In genomic region chr19:17652627-17653026, GRCh38 we compare ENCODE assay signal across 39 cellular contexts.
"Had no signal": no experiment of that assay in that cellular context is flagged by ENCODE, and none has a peak within 500 bp of the region (broad histone marks: within the 10 kb centered on the region; RNA-seq: fewer than 3 reads in every experiment).

No MANE protein-coding gene starts in this region.

- H3K4me1 Mint-ChIP-seq: activated CD4-positive, alpha-beta memory T cell treated with anti-CD3 and anti-CD28 coated beads, Interleukin-2, amount 10 ng/mL, durations not matched to agents 7 days and 5 days; activated CD4-positive, alpha-beta T cell treated with anti-CD3 and anti-CD28 coated beads for 36 hours; activated CD4-positive, alpha-beta T cell treated with anti-CD3 and anti-CD28 coated beads, Interleukin-2, amount 10 ng/mL, durations not matched to agents 7 days and 5 days; activated CD8-positive, alpha-beta memory T cell treated with anti-CD3 and anti-CD28 coated beads, Interleukin-2, amount 10 ng/mL, durations not matched to agents 7 days and 5 days; activated naive CD4-positive, alpha-beta T cell treated with anti-CD3 and anti-CD28 coated beads, Interleukin-2, amount 10 ng/mL, durations not matched to agents 7 days and 5 days; activated naive CD4-positive, alpha-beta T cell treated with anti-CD3 and anti-CD28 coated beads, Interleukin-2, amount 50 U/mL, for 24 hours; activated naive CD8-positive, alpha-beta T cell treated with anti-CD3 and anti-CD28 coated beads, Interleukin-2, amount 10 ng/mL, durations not matched to agents 7 days and 5 days; activated naive CD8-positive, alpha-beta T cell treated with anti-CD3 and anti-CD28 coated beads, Interleukin-2, amount 50 U/mL, for 24 hours; brain; central memory CD8-positive, alpha-beta T cell had no signal

- H3K27me3 ChIP-seq: ascending aorta, cardiac muscle cell had no signal

- H3K27me3 Mint-ChIP-seq: activated CD4-positive, alpha-beta memory T cell treated with anti-CD3 and anti-CD28 coated beads, Interleukin-2, amount 10 ng/mL, durations not matched to agents 7 days and 5 days; activated CD4-positive, alpha-beta T cell treated with anti-CD3 and anti-CD28 coated beads, Interleukin-2, amount 10 ng/mL, durations not matched to agents 7 days and 5 days; activated CD8-positive, alpha-beta memory T cell treated with anti-CD3 and anti-CD28 coated beads, Interleukin-2, amount 10 ng/mL, durations not matched to agents 7 days and 5 days; activated naive CD4-positive, alpha-beta T cell treated with anti-CD3 and anti-CD28 coated beads, Interleukin-2, amount 50 U/mL, for 24 hours; activated naive CD8-positive, alpha-beta T cell; activated naive CD8-positive, alpha-beta T cell treated with anti-CD3 and anti-CD28 coated beads, Interleukin-2, amount 10 ng/mL, durations not matched to agents 7 days and 5 days; brain had no signal

- H3K27ac ChIP-seq: ascending aorta, cardiac muscle cell, VCaP had no signal

- H3K4me1 ChIP-seq: ascending aorta had no signal

- DNase-seq: activated CD4-positive, alpha-beta memory T cell treated with anti-CD3 and anti-CD28 coated beads, Interleukin-2, amount 10 ng/mL, durations not matched to agents 7 days and 5 days; activated CD4-positive, alpha-beta T cell treated with anti-CD3 and anti-CD28 coated beads for 1 hour; activated CD4-positive, alpha-beta T cell treated with anti-CD3 and anti-CD28 coated beads for 36 hours; activated CD4-positive, alpha-beta T cell treated with anti-CD3 and anti-CD28 coated beads for 48 hours; activated CD4-positive, alpha-beta T cell treated with anti-CD3 and anti-CD28 coated beads, Interleukin-2, amount 10 ng/mL, durations not matched to agents 7 days and 5 days; activated CD4-positive, alpha-beta T cell treated with anti-CD3 and anti-CD28 coated beads, Interleukin-2, amount 50 U/mL, for 48 hours; activated CD4-positive, CD25-positive, alpha-beta regulatory T cell; activated CD8-positive, alpha-beta memory T cell treated with anti-CD3 and anti-CD28 coated beads for 24 hours; activated CD8-positive, alpha-beta memory T cell treated with anti-CD3 and anti-CD28 coated beads, Interleukin-2, amount 10 ng/mL, durations not matched to agents 7 days and 5 days; activated CD8-positive, alpha-beta memory T cell treated with anti-CD3 and anti-CD28 coated beads, Interleukin-2, amount 50 U/mL, for 48 hours; activated CD8-positive, alpha-beta T cell treated with anti-CD3 and anti-CD28 coated beads, Interleukin-2, amount 10 ng/mL, durations not matched to agents 7 days and 5 days; activated effector memory CD4-positive, alpha-beta T cell treated with Interleukin-2 at 50 U/mL for 16 hours; activated gamma-delta T cell; activated naive CD4-positive, alpha-beta T cell treated with anti-CD3 and anti-CD28 coated beads, Interleukin-2, amount 10 ng/mL, durations not matched to agents 7 days and 5 days; activated naive CD4-positive, alpha-beta T cell treated with Interleukin-2 at 50 U/mL for 16 hours; activated naive CD8-positive, alpha-beta T cell treated with anti-CD3 and anti-CD28 coated beads, Interleukin-2, amount 10 ng/mL, durations not matched to agents 7 days and 5 days; activated naive CD8-positive, alpha-beta T cell treated with anti-CD3 and anti-CD28 coated beads, Interleukin-2, amount 50 U/mL, for 24 hours; activated T-cell treated with anti-CD3 and anti-CD28 coated beads, Interleukin-2, amount 50 U/mL, for 24 hours; activated T-cell treated with anti-CD3 and anti-CD28 coated beads, Interleukin-2, amount 50 U/mL, for 48 hours; amygdala; anterior cingulate cortex; caudate nucleus; cerebellar nuclear complex; T-helper 1 cell; T-helper 2 cell; T-helper 9 cell had no signal

- H3K4me3 Mint-ChIP-seq: activated CD4-positive, alpha-beta memory T cell treated with anti-CD3 and anti-CD28 coated beads, Interleukin-2, amount 10 ng/mL, durations not matched to agents 7 days and 5 days; activated CD4-positive, alpha-beta T cell treated with anti-CD3 and anti-CD28 coated beads for 36 hours; activated CD4-positive, alpha-beta T cell treated with anti-CD3 and anti-CD28 coated beads, Interleukin-2, amount 10 ng/mL, durations not matched to agents 7 days and 5 days; activated CD8-positive, alpha-beta memory T cell treated with anti-CD3 and anti-CD28 coated beads, Interleukin-2, amount 10 ng/mL, durations not matched to agents 7 days and 5 days; activated CD8-positive, alpha-beta T cell treated with anti-CD3 and anti-CD28 coated beads, Interleukin-2, amount 10 ng/mL, durations not matched to agents 7 days and 5 days; activated naive CD4-positive, alpha-beta T cell treated with anti-CD3 and anti-CD28 coated beads, Interleukin-2, amount 10 ng/mL, durations not matched to agents 7 days and 5 days; activated naive CD4-positive, alpha-beta T cell treated with anti-CD3 and anti-CD28 coated beads, Interleukin-2, amount 50 U/mL, for 24 hours; activated naive CD8-positive, alpha-beta T cell; activated naive CD8-positive, alpha-beta T cell treated with anti-CD3 and anti-CD28 coated beads, Interleukin-2, amount 10 ng/mL, durations not matched to agents 7 days and 5 days; activated naive CD8-positive, alpha-beta T cell treated with anti-CD3 and anti-CD28 coated beads, Interleukin-2, amount 50 U/mL, for 24 hours; activated T-cell treated with anti-CD3 and anti-CD28 coated beads, Interleukin-2, amount 50 U/mL, for 24 hours; brain; central memory CD8-positive, alpha-beta T cell; T-helper 1 cell treated with Interleukin-12 subunit alpha and Interleukin-12 subunit beta and Interleukin-4 antibody, amounts not matched to agents 30 μg/mL and 1 μg/mL, for 36 hours; T-helper 2 cell treated with Interferon-gamma antibody and Interleukin-4, amounts not matched to agents 5 μg/mL and 100 μg/mL, for 36 hours had no signal

- ATAC-seq: activated CD4-positive, alpha-beta T cell treated with anti-CD3 and anti-CD28 coated beads for 36 hours; activated CD4-positive, CD25-positive, alpha-beta regulatory T cell treated with anti-CD3 and anti-CD28 coated beads, Interleukin-2, amount 50 U/mL, for 24 hours; activated CD8-positive, alpha-beta memory T cell treated with anti-CD3 and anti-CD28 coated beads, Interleukin-2, amount 10 ng/mL, durations not matched to agents 7 days and 5 days; activated CD8-positive, alpha-beta T cell treated with anti-CD3 and anti-CD28 coated beads, Interleukin-2, amount 10 ng/mL, durations not matched to agents 7 days and 5 days; activated naive CD8-positive, alpha-beta T cell treated with anti-CD3 and anti-CD28 coated beads, Interleukin-2, amount 50 U/mL, for 24 hours had no signal

- H3K36me3 Mint-ChIP-seq: activated CD8-positive, alpha-beta memory T cell treated with anti-CD3 and anti-CD28 coated beads, Interleukin-2, amount 10 ng/mL, durations not matched to agents 7 days and 5 days; activated naive CD4-positive, alpha-beta T cell treated with anti-CD3 and anti-CD28 coated beads, Interleukin-2, amount 10 ng/mL, durations not matched to agents 7 days and 5 days; activated naive CD4-positive, alpha-beta T cell treated with anti-CD3 and anti-CD28 coated beads, Interleukin-2, amount 50 U/mL, for 24 hours; activated naive CD8-positive, alpha-beta T cell; activated naive CD8-positive, alpha-beta T cell treated with anti-CD3 and anti-CD28 coated beads, Interleukin-2, amount 10 ng/mL, durations not matched to agents 7 days and 5 days had no signal

- H3K4me3 ChIP-seq: ascending aorta, cardiac muscle cell had no signal

- FAIRE-seq: bronchial epithelial cell, TTC549 had no signal

- H3K36me3 ChIP-seq: ascending aorta, cardiac muscle cell had no signal

- H3K9me3 Mint-ChIP-seq: activated CD4-positive, alpha-beta memory T cell treated with anti-CD3 and anti-CD28 coated beads, Interleukin-2, amount 10 ng/mL, durations not matched to agents 7 days and 5 days; activated CD4-positive, alpha-beta T cell treated with anti-CD3 and anti-CD28 coated beads, Interleukin-2, amount 10 ng/mL, durations not matched to agents 7 days and 5 days; activated naive CD4-positive, alpha-beta T cell treated with anti-CD3 and anti-CD28 coated beads, Interleukin-2, amount 10 ng/mL, durations not matched to agents 7 days and 5 days; activated naive CD4-positive, alpha-beta T cell treated with anti-CD3 and anti-CD28 coated beads, Interleukin-2, amount 50 U/mL, for 24 hours; activated naive CD8-positive, alpha-beta T cell treated with anti-CD3 and anti-CD28 coated beads, Interleukin-2, amount 10 ng/mL, durations not matched to agents 7 days and 5 days; activated naive CD8-positive, alpha-beta T cell treated with anti-CD3 and anti-CD28 coated beads, Interleukin-2, amount 50 U/mL, for 24 hours; activated T-cell treated with anti-CD3 and anti-CD28 coated beads, Interleukin-2, amount 50 U/mL, for 24 hours; activated T-helper 2 cell treated with anti-CD3 and anti-CD28 coated beads, Interferon-gamma antibody, Interleukin-2, Interleukin-4, amounts not matched to agents 10 μg/mL and 5 μg/mL and 100 μg/mL, durations not matched to agents 14 hours and 24 hours and 36 hours; central memory CD8-positive, alpha-beta T cell; T-helper 1 cell treated with Interleukin-12 subunit alpha and Interleukin-12 subunit beta and Interleukin-4 antibody, amounts not matched to agents 30 μg/mL and 1 μg/mL, for 36 hours; T-helper 2 cell treated with Interferon-gamma antibody and Interleukin-4, amounts not matched to agents 5 μg/mL and 100 μg/mL, for 36 hours had no signal

- H3K27ac Mint-ChIP-seq: activated CD4-positive, alpha-beta memory T cell treated with anti-CD3 and anti-CD28 coated beads, Interleukin-2, amount 10 ng/mL, durations not matched to agents 7 days and 5 days; activated CD4-positive, alpha-beta T cell treated with anti-CD3 and anti-CD28 coated beads for 36 hours; activated CD4-positive, alpha-beta T cell treated with anti-CD3 and anti-CD28 coated beads, Interleukin-2, amount 10 ng/mL, durations not matched to agents 7 days and 5 days; activated CD8-positive, alpha-beta memory T cell treated with anti-CD3 and anti-CD28 coated beads, Interleukin-2, amount 10 ng/mL, durations not matched to agents 7 days and 5 days; activated CD8-positive, alpha-beta T cell treated with anti-CD3 and anti-CD28 coated beads, Interleukin-2, amount 10 ng/mL, durations not matched to agents 7 days and 5 days; activated naive CD4-positive, alpha-beta T cell treated with anti-CD3 and anti-CD28 coated beads, Interleukin-2, amount 10 ng/mL, durations not matched to agents 7 days and 5 days; activated naive CD4-positive, alpha-beta T cell treated with anti-CD3 and anti-CD28 coated beads, Interleukin-2, amount 50 U/mL, for 24 hours; activated naive CD8-positive, alpha-beta T cell; activated naive CD8-positive, alpha-beta T cell treated with anti-CD3 and anti-CD28 coated beads, Interleukin-2, amount 10 ng/mL, durations not matched to agents 7 days and 5 days; activated naive CD8-positive, alpha-beta T cell treated with anti-CD3 and anti-CD28 coated beads, Interleukin-2, amount 50 U/mL, for 24 hours; activated T-cell treated with anti-CD3 and anti-CD28 coated beads, Interleukin-2, amount 50 U/mL, for 24 hours; activated T-helper 2 cell treated with anti-CD3 and anti-CD28 coated beads, Interferon-gamma antibody, Interleukin-2, Interleukin-4, amounts not matched to agents 10 μg/mL and 5 μg/mL and 100 μg/mL, durations not matched to agents 14 hours and 24 hours and 36 hours; brain; T-helper 1 cell treated with Interleukin-12 subunit alpha and Interleukin-12 subunit beta and Interleukin-4 antibody, amounts not matched to agents 30 μg/mL and 1 μg/mL, for 36 hours; T-helper 2 cell treated with Interferon-gamma antibody and Interleukin-4, amounts not matched to agents 5 μg/mL and 100 μg/mL, for 36 hours had no signal
